ENCODE assay signal across 18 cellular contexts in the genomic region with DNA sequence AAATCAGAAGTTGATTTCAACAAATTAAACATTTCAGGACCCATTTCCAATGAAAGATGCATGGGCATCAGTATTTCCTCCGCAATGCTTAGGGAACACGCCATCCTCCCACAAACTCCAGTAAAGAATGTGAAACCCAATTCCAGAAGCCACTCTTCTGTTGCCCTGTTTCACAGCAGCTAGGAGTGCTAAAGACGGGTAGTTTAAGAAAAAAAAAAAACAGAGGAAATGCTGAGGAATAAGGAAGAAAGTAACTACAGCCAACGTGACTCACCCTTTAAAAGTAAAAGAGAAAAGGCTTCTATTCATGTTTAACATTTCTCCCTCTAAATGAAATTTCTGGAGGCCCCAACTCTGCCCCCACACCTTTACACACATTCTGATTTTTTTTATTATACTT.
DNase-seq lines count a peak whose midpoint lies in the region; ATAC-seq and TF ChIP-seq lines count a peak whose summit lies in the region.
"Had no signal": no experiment of that assay in that cellular context is flagged by ENCODE, and none has a peak within 500 bp of the region (broad histone marks: within the 10 kb centered on the region; RNA-seq: fewer than 3 reads in every experiment).

No MANE protein-coding gene starts in this region.

- ATAC-seq in WTC11, result no peak
- ATAC-seq: activated naive CD4-positive, alpha-beta T cell treated with anti-CD3 and anti-CD28 coated beads, Interleukin-2, amount 50 U/mL, for 72 hours had no signal

- H3K36me3 Mint-ChIP-seq in WTC11, result no peaks in the 10 kb centered on the region

- H3K27ac Mint-ChIP-seq in WTC11, result no peak overlapping the region
- H3K27ac Mint-ChIP-seq: activated B cell treated with CpG ODN at 0.5 μM for 24 hours had no signal

- H3K9me3 Mint-ChIP-seq in WTC11, result no peaks in the 10 kb centered on the region
- H3K9me3 Mint-ChIP-seq: activated B cell treated with CpG ODN at 0.5 μM for 24 hours; activated naive CD4-positive, alpha-beta T cell treated with anti-CD3 and anti-CD28 coated beads, Interleukin-2, amount 50 U/mL, for 72 hours; immature natural killer cell had no signal

- H3K4me3 ChIP-seq in AG10803 (ENCODE audit: low read length) (no peak overlapping the region), cardiac fibroblast (replicated peaks in 1 of 2; ENCODE audit: low read depth in 2 of 2, low read length in 2 of 2) (no peak overlapping the region)
- H3K4me3 ChIP-seq: colonic mucosa, gastrocnemius medialis, psoas muscle, thyroid gland had no signal

- TF ChIP-seq CTCF in AG10803 (conservative IDR thresholded peaks at IDR 0.05; ENCODE audit: low read length), result no peak; the same call in 1 of the 2 replicates
- peak; percentile 10 for TF ChIP-seq CTCF in cardiac fibroblast (IDR thresholded peaks at IDR 0.05; ENCODE audit: low read depth, low read length)
- no peak for TF ChIP-seq CTCF in WTC11 (IDR thresholded peaks at IDR 0.05)

- no peaks in the 10 kb centered on the region; the same call in 1 of the 2 replicates for H3K27me3 Mint-ChIP-seq in WTC11 (ENCODE audit: low read depth)

- POLR2A ChIA-PET in WTC11 (lab: Charles Lee), result no interaction called here

- CTCF ChIA-PET in WTC11 (lab: Charles Lee), result no interaction called here

- DNase-seq in AG10803 (ENCODE audit: low read depth) (peak; percentile 70), LHCN-M2 (ENCODE audit: low read depth) (peak; percentile 58), cardiac fibroblast (ENCODE audit: low read depth in 2 of 2) (peak; percentile 69 to 79), kidney glomerular epithelial cell (lab: John Stamatoyannopoulos, UW) (peak; percentile 46), WTC11 (ENCODE audit: low spot score) (no peak), KG1 (lab: John Stamatoyannopoulos, UW) (no peak), NCI-H2081 treated with DMSO at 0.1 percent for 48 hours (lab: John Stamatoyannopoulos, UW) (no peak)
- no peak for DNase-seq in stimulated activated CD4-positive, alpha-beta T cell treated with anti-CD3 and anti-CD28 coated beads, Interleukin-4, amount 100 ng/mL, for 24 hours
- DNase-seq: activated B cell treated with CpG ODN at 0.5 μM for 24 hours, colonic mucosa, DMS 273 treated with DMSO at 0.1 percent for 48 hours, gastrocnemius medialis, immature natural killer cell, NCI-H345, OCI-M1, psoas muscle, thyroid gland had no signal

- peaks cover 26% of the 10 kb centered on the region for H3K4me1 Mint-ChIP-seq in WTC11

- H3K4me3 Mint-ChIP-seq in WTC11, result no peak overlapping the region
- H3K4me3 Mint-ChIP-seq: activated B cell treated with CpG ODN at 0.5 μM for 24 hours had no signal

TF ChIP-seq in WTC11, 78 proteins besides CTCF, POLR2A, EP300 and RAD21:
- TF ChIP-seq NR1H2 (CRISPR knock-in tag; IDR thresholded peaks at IDR 0.05) (no peak), SMAD4 (CRISPR knock-in tag; IDR thresholded peaks at IDR 0.05) (no peak), ZNF232 (CRISPR knock-in tag; IDR thresholded peaks at IDR 0.05) (no peak), JUN (CRISPR knock-in tag; IDR thresholded peaks at IDR 0.05) (no peak), GABPB1 (CRISPR knock-in tag; IDR thresholded peaks at IDR 0.05) (no peak), ZNF671 (CRISPR knock-in tag; IDR thresholded peaks at IDR 0.05) (no peak), NFYB (CRISPR knock-in tag; conservative IDR thresholded peaks at IDR 0.05; ENCODE audit: low read depth) (no peak), ZNF263 (CRISPR knock-in tag; IDR thresholded peaks at IDR 0.05; ENCODE audit: low read depth) (no peak), RORB (CRISPR knock-in tag; IDR thresholded peaks at IDR 0.05) (no peak), JAZF1 (CRISPR knock-in tag; IDR thresholded peaks at IDR 0.05) (no peak), GRHL2 (CRISPR knock-in tag; IDR thresholded peaks at IDR 0.05; ENCODE audit: insufficient replicate concordance, severe bottlenecking) (no peak), ZNF423 (CRISPR knock-in tag; IDR thresholded peaks at IDR 0.05) (no peak), FOXP1 (CRISPR knock-in tag; IDR thresholded peaks at IDR 0.05; ENCODE audit: borderline replicate concordance) (no peak), ETV6 (CRISPR knock-in tag; IDR thresholded peaks at IDR 0.05) (no peak)
- TF ChIP-seq, protein P1, sequence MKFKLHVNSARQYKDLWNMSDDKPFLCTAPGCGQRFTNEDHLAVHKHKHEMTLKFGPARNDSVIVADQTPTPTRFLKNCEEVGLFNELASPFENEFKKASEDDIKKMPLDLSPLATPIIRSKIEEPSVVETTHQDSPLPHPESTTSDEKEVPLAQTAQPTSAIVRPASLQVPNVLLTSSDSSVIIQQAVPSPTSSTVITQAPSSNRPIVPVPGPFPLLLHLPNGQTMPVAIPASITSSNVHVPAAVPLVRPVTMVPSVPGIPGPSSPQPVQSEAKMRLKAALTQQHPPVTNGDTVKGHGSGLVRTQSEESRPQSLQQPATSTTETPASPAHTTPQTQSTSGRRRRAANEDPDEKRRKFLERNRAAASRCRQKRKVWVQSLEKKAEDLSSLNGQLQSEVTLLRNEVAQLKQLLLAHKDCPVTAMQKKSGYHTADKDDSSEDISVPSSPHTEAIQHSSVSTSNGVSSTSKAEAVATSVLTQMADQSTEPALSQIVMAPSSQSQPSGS (CRISPR knock-in tag; IDR thresholded peaks at IDR 0.05; ENCODE audit: borderline replicate concordance, low read depth), result no peak
- TF ChIP-seq, protein P2, sequence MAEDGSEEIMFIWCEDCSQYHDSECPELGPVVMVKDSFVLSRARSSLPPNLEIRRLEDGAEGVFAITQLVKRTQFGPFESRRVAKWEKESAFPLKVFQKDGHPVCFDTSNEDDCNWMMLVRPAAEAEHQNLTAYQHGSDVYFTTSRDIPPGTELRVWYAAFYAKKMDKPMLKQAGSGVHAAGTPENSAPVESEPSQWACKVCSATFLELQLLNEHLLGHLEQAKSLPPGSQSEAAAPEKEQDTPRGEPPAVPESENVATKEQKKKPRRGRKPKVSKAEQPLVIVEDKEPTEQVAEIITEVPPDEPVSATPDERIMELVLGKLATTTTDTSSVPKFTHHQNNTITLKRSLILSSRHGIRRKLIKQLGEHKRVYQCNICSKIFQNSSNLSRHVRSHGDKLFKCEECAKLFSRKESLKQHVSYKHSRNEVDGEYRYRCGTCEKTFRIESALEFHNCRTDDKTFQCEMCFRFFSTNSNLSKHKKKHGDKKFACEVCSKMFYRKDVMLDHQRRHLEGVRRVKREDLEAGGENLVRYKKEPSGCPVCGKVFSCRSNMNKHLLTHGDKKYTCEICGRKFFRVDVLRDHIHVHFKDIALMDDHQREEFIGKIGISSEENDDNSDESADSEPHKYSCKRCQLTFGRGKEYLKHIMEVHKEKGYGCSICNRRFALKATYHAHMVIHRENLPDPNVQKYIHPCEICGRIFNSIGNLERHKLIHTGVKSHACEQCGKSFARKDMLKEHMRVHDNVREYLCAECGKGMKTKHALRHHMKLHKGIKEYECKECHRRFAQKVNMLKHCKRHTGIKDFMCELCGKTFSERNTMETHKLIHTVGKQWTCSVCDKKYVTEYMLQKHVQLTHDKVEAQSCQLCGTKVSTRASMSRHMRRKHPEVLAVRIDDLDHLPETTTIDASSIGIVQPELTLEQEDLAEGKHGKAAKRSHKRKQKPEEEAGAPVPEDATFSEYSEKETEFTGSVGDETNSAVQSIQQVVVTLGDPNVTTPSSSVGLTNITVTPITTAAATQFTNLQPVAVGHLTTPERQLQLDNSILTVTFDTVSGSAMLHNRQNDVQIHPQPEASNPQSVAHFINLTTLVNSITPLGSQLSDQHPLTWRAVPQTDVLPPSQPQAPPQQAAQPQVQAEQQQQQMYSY (CRISPR knock-in tag; IDR thresholded peaks at IDR 0.05), result no peak
- TF ChIP-seq, protein P3, sequence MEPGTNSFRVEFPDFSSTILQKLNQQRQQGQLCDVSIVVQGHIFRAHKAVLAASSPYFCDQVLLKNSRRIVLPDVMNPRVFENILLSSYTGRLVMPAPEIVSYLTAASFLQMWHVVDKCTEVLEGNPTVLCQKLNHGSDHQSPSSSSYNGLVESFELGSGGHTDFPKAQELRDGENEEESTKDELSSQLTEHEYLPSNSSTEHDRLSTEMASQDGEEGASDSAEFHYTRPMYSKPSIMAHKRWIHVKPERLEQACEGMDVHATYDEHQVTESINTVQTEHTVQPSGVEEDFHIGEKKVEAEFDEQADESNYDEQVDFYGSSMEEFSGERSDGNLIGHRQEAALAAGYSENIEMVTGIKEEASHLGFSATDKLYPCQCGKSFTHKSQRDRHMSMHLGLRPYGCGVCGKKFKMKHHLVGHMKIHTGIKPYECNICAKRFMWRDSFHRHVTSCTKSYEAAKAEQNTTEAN (CRISPR knock-in tag; IDR thresholded peaks at IDR 0.05), result no peak
- TF ChIP-seq, protein P4, sequence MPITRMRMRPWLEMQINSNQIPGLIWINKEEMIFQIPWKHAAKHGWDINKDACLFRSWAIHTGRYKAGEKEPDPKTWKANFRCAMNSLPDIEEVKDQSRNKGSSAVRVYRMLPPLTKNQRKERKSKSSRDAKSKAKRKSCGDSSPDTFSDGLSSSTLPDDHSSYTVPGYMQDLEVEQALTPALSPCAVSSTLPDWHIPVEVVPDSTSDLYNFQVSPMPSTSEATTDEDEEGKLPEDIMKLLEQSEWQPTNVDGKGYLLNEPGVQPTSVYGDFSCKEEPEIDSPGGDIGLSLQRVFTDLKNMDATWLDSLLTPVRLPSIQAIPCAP (CRISPR knock-in tag; IDR thresholded peaks at IDR 0.05), result no peak

Comparison
In these comparisons a context has a peak if more than half of its experiments do, and no peak if none do; other contexts are left out.
1. DNase-seq: peak in AG10803 (single experiment), LHCN-M2 (single experiment), cardiac fibroblast (2 of 2) and kidney glomerular epithelial cell (single experiment); none in stimulated activated CD4-positive, alpha-beta T cell treated with anti-CD3 and anti-CD28 coated beads, Interleukin-4, amount 100 ng/mL, for 24 hours (single experiment), WTC11 (single experiment), KG1 (single experiment) and NCI-H2081 treated with DMSO at 0.1 percent for 48 hours (single experiment).